1 cellular context compared by ENCODE assay signal in the genomic region with DNA sequence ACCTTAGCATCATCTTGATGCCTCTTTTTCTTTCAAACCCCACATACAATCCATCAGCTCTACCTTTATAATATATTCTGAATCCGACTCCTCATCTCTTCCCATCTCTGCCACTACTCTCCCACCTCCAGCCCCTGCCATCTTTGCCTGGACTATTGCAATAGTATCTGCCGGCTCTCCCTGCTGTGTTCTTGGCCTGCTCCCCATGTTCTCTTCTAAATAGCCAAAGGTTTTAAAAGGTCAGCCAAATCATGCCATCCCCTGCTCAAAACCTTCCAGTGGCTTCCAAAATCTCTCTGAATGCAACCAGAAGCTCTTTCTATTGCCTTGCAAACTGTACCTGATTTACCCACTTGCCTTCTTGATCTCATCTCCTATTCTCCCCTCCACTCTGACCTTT.
TF ChIP-seq lines count a peak whose summit lies in the region.

No MANE protein-coding gene starts in this region.

TF ChIP-seq in HepG2, 621 proteins besides CTCF, POLR2A, EP300 and RAD21 (continued from another document):
- TF ChIP-seq, protein P1, sequence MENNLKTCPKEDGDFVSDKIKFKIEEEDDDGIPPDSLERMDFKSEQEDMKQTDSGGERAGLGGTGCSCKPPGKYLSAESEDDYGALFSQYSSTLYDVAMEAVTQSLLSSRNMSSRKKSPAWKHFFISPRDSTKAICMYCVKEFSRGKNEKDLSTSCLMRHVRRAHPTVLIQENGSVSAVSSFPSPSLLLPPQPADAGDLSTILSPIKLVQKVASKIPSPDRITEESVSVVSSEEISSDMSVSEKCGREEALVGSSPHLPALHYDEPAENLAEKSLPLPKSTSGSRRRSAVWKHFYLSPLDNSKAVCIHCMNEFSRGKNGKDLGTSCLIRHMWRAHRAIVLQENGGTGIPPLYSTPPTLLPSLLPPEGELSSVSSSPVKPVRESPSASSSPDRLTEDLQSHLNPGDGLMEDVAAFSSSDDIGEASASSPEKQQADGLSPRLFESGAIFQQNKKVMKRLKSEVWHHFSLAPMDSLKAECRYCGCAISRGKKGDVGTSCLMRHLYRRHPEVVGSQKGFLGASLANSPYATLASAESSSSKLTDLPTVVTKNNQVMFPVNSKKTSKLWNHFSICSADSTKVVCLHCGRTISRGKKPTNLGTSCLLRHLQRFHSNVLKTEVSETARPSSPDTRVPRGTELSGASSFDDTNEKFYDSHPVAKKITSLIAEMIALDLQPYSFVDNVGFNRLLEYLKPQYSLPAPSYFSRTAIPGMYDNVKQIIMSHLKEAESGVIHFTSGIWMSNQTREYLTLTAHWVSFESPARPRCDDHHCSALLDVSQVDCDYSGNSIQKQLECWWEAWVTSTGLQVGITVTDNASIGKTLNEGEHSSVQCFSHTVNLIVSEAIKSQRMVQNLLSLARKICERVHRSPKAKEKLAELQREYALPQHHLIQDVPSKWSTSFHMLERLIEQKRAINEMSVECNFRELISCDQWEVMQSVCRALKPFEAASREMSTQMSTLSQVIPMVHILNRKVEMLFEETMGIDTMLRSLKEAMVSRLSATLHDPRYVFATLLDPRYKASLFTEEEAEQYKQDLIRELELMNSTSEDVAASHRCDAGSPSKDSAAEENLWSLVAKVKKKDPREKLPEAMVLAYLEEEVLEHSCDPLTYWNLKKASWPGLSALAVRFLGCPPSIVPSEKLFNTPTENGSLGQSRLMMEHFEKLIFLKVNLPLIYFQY (CRISPR knock-in tag; IDR thresholded peaks at IDR 0.05; ENCODE audit: borderline replicate concordance), result no peak
- TF ChIP-seq ISX (CRISPR knock-in tag; conservative IDR thresholded peaks at IDR 0.05) (no peak), SIX4 (CRISPR knock-in tag; IDR thresholded peaks at IDR 0.05) (no peak), ZNF33B (CRISPR knock-in tag; IDR thresholded peaks at IDR 0.05) (no peak), ARNT2 (CRISPR knock-in tag; IDR thresholded peaks at IDR 0.05; ENCODE audit: low read depth) (no peak)
